8 cellular contexts compared by ENCODE assay signal in the genomic region with DNA sequence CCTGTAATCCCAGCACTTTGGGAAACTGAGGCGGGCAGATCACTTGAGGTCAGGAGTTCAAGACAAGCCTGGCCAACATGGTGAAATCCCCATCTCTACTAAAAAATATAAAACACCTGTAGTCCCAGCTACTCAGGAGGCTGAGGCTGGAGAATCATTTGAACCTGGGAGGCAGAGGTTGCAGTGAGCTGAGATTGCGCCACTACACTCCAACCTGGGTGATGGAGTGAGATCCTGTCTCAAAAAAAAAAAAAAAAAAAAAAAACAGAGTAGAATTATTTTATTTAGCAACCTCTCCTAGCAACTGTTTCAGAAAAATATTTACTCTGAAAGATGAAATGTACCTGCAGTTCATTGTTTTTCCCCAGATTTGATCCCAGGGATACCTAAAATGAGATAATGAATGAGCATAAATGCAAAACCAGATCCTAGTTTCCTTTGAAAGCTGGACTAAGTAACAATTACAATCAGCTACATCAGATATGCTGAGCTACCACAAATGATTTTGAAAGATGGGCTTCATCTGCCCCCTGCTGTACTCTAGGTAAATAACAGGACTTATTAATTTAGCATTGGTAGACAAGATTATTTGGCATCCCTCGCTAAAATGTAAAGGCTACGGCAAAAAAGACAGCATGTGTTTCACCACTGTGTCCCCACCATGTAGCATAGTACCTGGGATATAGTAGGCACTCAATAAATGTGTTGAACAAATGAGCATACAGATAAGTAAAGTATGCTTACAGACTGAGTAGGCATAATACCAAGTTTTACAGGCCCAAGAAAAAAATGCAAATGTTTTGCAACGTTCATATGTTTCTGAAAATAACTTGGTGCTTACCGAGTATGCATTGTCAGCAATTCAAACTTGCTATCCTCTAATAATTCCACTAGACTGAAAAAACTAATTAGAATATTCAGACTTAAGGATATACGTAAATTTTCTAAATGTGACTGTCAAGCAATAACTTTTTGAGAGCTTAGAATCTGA.
A peak's percentile ranks its signal among the peaks of the same experiment; 100 is the strongest.
DNase-seq lines count a peak whose midpoint lies in the region; FAIRE-seq and TF ChIP-seq lines count a peak whose summit lies in the region.

No MANE protein-coding gene starts in this region.

- peak; percentile 49 for FAIRE-seq in keratinocyte (lab: Jason Lieb, UNC)

- H3K27me3 ChIP-seq in OCI-LY1 (ENCODE audit: insufficient read depth, low read length) (no peaks in the 10 kb centered on the region; the same call in 1 of the 2 replicates), keratinocyte (ENCODE audit: control insufficient read depth, extremely low read depth, insufficient read depth, low read length) (no peaks in the 10 kb centered on the region), suprapubic skin (no peaks in the 10 kb centered on the region)

- H3K27ac ChIP-seq in OCI-LY1 (ENCODE audit: low read depth, low read length, poor library complexity, severe bottlenecking), result no peak overlapping the region
- no peak overlapping the region for H3K27ac ChIP-seq in keratinocyte (ENCODE audit: control insufficient read depth, insufficient read depth, low read length)
- no peak overlapping the region for H3K27ac ChIP-seq in suprapubic skin

- no peak for TF ChIP-seq EP300 in suprapubic skin (IDR thresholded peaks at IDR 0.05)

- H2AFZ ChIP-seq in OCI-LY1 (ENCODE audit: low read length) (no peak overlapping the region), keratinocyte (ENCODE audit: control insufficient read depth, low read length) (no peak overlapping the region)

- H3K36me3 ChIP-seq in OCI-LY1 (ENCODE audit: insufficient read depth, low read length), result no peaks in the 10 kb centered on the region
- H3K36me3 ChIP-seq in keratinocyte (ENCODE audit: control insufficient read depth in 2 of 2, extremely low read depth in 1 of 2, insufficient read depth in 2 of 2, low read length in 2 of 2), result no peaks in the 10 kb centered on the region
- no peaks in the 10 kb centered on the region for H3K36me3 ChIP-seq in suprapubic skin

- no peak overlapping the region for H3K4me2 ChIP-seq in OCI-LY1 (ENCODE audit: low read length)
- H3K4me2 ChIP-seq in keratinocyte (ENCODE audit: control insufficient read depth, extremely low read depth, insufficient read depth, low read depth, low read length), result no peak overlapping the region

- H3K4me1 Mint-ChIP-seq in activated T-helper 1 cell treated with anti-CD3 and anti-CD28 coated beads, Interleukin-12 subunit alpha, Interleukin-12 subunit beta, Interleukin-2, Interleukin-4 antibody, amounts not matched to agents 30 ng/mL and 10 ng/mL and 1 ng/mL, durations not matched to agents 14 hours and 24 hours and 36 hours (ENCODE audit: low read depth), result peaks cover 12% of the 10 kb centered on the region

- H3K9me2 ChIP-seq in OCI-LY1 (ENCODE audit: low read depth, low read length), result no peaks in the 10 kb centered on the region

- H3K9ac ChIP-seq in OCI-LY1 (ENCODE audit: low read length) (no peak overlapping the region), keratinocyte (ENCODE audit: control insufficient read depth, extremely low read depth, insufficient read depth, low read length) (no peak overlapping the region)

- no peaks in the 10 kb centered on the region for H3F3A ChIP-seq in OCI-LY1 (ENCODE audit: insufficient read depth, low read length)

- dilution Hi-C loops in keratinocyte (cut with MboI; ENCODE audit: extremely low pct_ligation_motif_present, low sequenced_read_pairs), result loop anchor here (25.0 kb wide), 1 partner anchor 287 kb away; no protein-coding TSS in a partner anchor

- no peak overlapping the region for H3K4me3 Mint-ChIP-seq in activated T-helper 1 cell treated with anti-CD3 and anti-CD28 coated beads, Interleukin-12 subunit alpha, Interleukin-12 subunit beta, Interleukin-2, Interleukin-4 antibody, amounts not matched to agents 30 ng/mL and 10 ng/mL and 1 ng/mL, durations not matched to agents 14 hours and 24 hours and 36 hours

- H3K4me3 ChIP-seq in OCI-LY1 (ENCODE audit: low read depth, low read length, poor library complexity, severe bottlenecking) (no peak overlapping the region), keratinocyte (ENCODE audit: control insufficient read depth in 2 of 3, extremely low read depth in 1 of 3, insufficient read depth in 2 of 3, low read depth in 1 of 3, low read length in 3 of 3) (no peak overlapping the region), suprapubic skin (no peak overlapping the region)

- H3K9me3 Mint-ChIP-seq in activated T-helper 1 cell treated with anti-CD3 and anti-CD28 coated beads, Interleukin-12 subunit alpha, Interleukin-12 subunit beta, Interleukin-2, Interleukin-4 antibody, amounts not matched to agents 30 ng/mL and 10 ng/mL and 1 ng/mL, durations not matched to agents 14 hours and 24 hours and 36 hours, result no peaks in the 10 kb centered on the region

- WGBS in suprapubic skin, result 40% methylated on average over 7 of the region's 7 CpGs

- H3K36me3 Mint-ChIP-seq in activated T-helper 1 cell treated with anti-CD3 and anti-CD28 coated beads, Interleukin-12 subunit alpha, Interleukin-12 subunit beta, Interleukin-2, Interleukin-4 antibody, amounts not matched to agents 30 ng/mL and 10 ng/mL and 1 ng/mL, durations not matched to agents 14 hours and 24 hours and 36 hours (ENCODE audit: low read depth), result no peaks in the 10 kb centered on the region

- TF ChIP-seq CTCF in OCI-LY1 (IDR thresholded peaks at IDR 0.05; ENCODE audit: low read length) (peak; percentile 67), keratinocyte (optimal IDR thresholded peaks at IDR 0.05 in 1 of 3, IDR thresholded peaks at IDR 0.05 in 1 of 3, conservative IDR thresholded peaks at IDR 0.05 in 1 of 3; ENCODE audit: extremely low read depth in 1 of 3, insufficient read depth in 2 of 3, low read length in 3 of 3) (peak in 2 of 3 experiments; percentile 32 to 64), suprapubic skin (IDR thresholded peaks at IDR 0.05) (peak; percentile 35 to 90)

- peaks cover 4% of the 10 kb centered on the region for H3K27me3 Mint-ChIP-seq in activated T-helper 1 cell treated with anti-CD3 and anti-CD28 coated beads, Interleukin-12 subunit alpha, Interleukin-12 subunit beta, Interleukin-2, Interleukin-4 antibody, amounts not matched to agents 30 ng/mL and 10 ng/mL and 1 ng/mL, durations not matched to agents 14 hours and 24 hours and 36 hours (ENCODE audit: insufficient read depth)

- H3K79me2 ChIP-seq in OCI-LY1 (ENCODE audit: insufficient read depth, low read length) (no peaks in the 10 kb centered on the region), keratinocyte (ENCODE audit: control insufficient read depth, insufficient read depth, low read length) (no peaks in the 10 kb centered on the region)

- H3K9me3 ChIP-seq in OCI-LY1 (ENCODE audit: low read length) (no peaks in the 10 kb centered on the region), keratinocyte (ENCODE audit: control insufficient read depth, low read depth, low read length) (no peaks in the 10 kb centered on the region), suprapubic skin (no peaks in the 10 kb centered on the region)

- H3K9me1 ChIP-seq in keratinocyte (ENCODE audit: control insufficient read depth, extremely low read depth, insufficient read depth, low read length), result no peaks in the 10 kb centered on the region

- no peak overlapping the region for H3K27ac Mint-ChIP-seq in activated T-helper 1 cell treated with anti-CD3 and anti-CD28 coated beads, Interleukin-12 subunit alpha, Interleukin-12 subunit beta, Interleukin-2, Interleukin-4 antibody, amounts not matched to agents 30 ng/mL and 10 ng/mL and 1 ng/mL, durations not matched to agents 14 hours and 24 hours and 36 hours

- no peak for TF ChIP-seq POLR2A in suprapubic skin (IDR thresholded peaks at IDR 0.05)

- DNase-seq in activated T-cell treated with anti-CD3 and anti-CD28 coated beads for 24 hours (ENCODE audit: low read depth), result peak; percentile 12
- DNase-seq in activated T-cell treated with anti-CD3 and anti-CD28 coated beads, Interleukin-2, amount 50 U/mL, for 48 hours, result no peak
- DNase-seq in KG1 (lab: John Stamatoyannopoulos, UW), result peak; percentile 25
- peak; percentile 45 for DNase-seq in brain pericyte (ENCODE audit: low read depth, low spot score)
- DNase-seq in keratinocyte (ENCODE audit: low read depth, low spot score), result no peak
- DNase-seq in suprapubic skin (ENCODE audit: low spot score in 2 of 2), result no peak
- no peak for DNase-seq in activated T-helper 1 cell treated with anti-CD3 and anti-CD28 coated beads, Interleukin-12 subunit alpha, Interleukin-12 subunit beta, Interleukin-2, Interleukin-4 antibody, amounts not matched to agents 30 ng/mL and 10 ng/mL and 1 ng/mL, durations not matched to agents 14 hours and 24 hours and 36 hours (ENCODE audit: low spot score)

- H4K20me1 ChIP-seq in OCI-LY1 (ENCODE audit: insufficient read depth, low read length) (no peaks in the 10 kb centered on the region), keratinocyte (ENCODE audit: control insufficient read depth, extremely low read depth, insufficient read depth, low read length) (no peaks in the 10 kb centered on the region)

- H3K4me1 ChIP-seq in OCI-LY1 (ENCODE audit: insufficient read depth, low read length, severe bottlenecking) (no peaks in the 10 kb centered on the region), keratinocyte (ENCODE audit: control insufficient read depth, extremely low read depth, insufficient read depth, low read length) (no peaks in the 10 kb centered on the region), suprapubic skin (no peaks in the 10 kb centered on the region)

- intact Hi-C loops in activated T-helper 1 cell treated with anti-CD3 and anti-CD28 coated beads, Interleukin-12 subunit alpha, Interleukin-12 subunit beta, Interleukin-2, Interleukin-4 antibody, amounts not matched to agents 30 ng/mL and 10 ng/mL and 1 ng/mL, durations not matched to agents 14 hours and 24 hours and 36 hours (cut with micrococcal nuclease), result loop anchor here (1.0 to 5.0 kb wide), 6 partner anchors 159 to 877 kb away; partner anchors contain the start of gene CYP1B1

Comparison
In these comparisons a context has a peak if more than half of its experiments do, and no peak if none do; other contexts are left out.
1. DNase-seq: peak in activated T-cell treated with anti-CD3 and anti-CD28 coated beads for 24 hours (single experiment), KG1 (single experiment) and brain pericyte (single experiment); none in activated T-cell treated with anti-CD3 and anti-CD28 coated beads, Interleukin-2, amount 50 U/mL, for 48 hours (0 of 2), keratinocyte (single experiment), suprapubic skin (0 of 2) and activated T-helper 1 cell treated with anti-CD3 and anti-CD28 coated beads, Interleukin-12 subunit alpha, Interleukin-12 subunit beta, Interleukin-2, Interleukin-4 antibody, amounts not matched to agents 30 ng/mL and 10 ng/mL and 1 ng/mL, durations not matched to agents 14 hours and 24 hours and 36 hours (single experiment).
2. Peak in every context shown above with its lines, with median percentiles within 50 percentile points of each other: CTCF ChIP-seq.